23 cellular contexts compared by ENCODE assay signal in genomic region chr3:195825191-195825588, GRCh38. TPM values are rescaled to one million over a fixed set of nuclear protein-coding genes. Genes with fewer than 3 reads are reported as not detected.
DNase-seq lines count a peak whose midpoint lies in the region; ATAC-seq, FAIRE-seq and TF ChIP-seq lines count a peak whose summit lies in the region.
"Had no signal": no experiment of that assay in that cellular context is flagged by ENCODE, and none has a peak within 500 bp of the region (broad histone marks: within the 10 kb centered on the region; RNA-seq: fewer than 3 reads in every experiment).

No MANE protein-coding gene starts in this region.

- POLR2A ChIA-PET in K562 (lab: Yijun Ruan, JAX), result interaction anchor here (0.9 kb wide), 1 partner anchor 15 kb away, joined by 3 read pairs; no protein-coding TSS in a partner anchor

- no peaks in the 10 kb centered on the region for H3K36me3 Mint-ChIP-seq in neural progenitor cell
- H3K36me3 Mint-ChIP-seq: CD4-positive, CD25-positive, alpha-beta regulatory T cell had no signal

- no peaks in the 10 kb centered on the region for H3K9me3 Mint-ChIP-seq in neural progenitor cell

- TF ChIP-seq RAD21 in K562 (CRISPR knock-in tag; conservative IDR thresholded peaks at IDR 0.05 in 1 of 2, IDR thresholded peaks at IDR 0.05 in 1 of 2), result no peak

- FAIRE-seq in K562 (lab: Jason Lieb, UNC), result no peak
- FAIRE-seq: D721Med, G401.6, GM12892, GM18507, H54, HepG2 had no signal

- H3F3A ChIP-seq in neural progenitor cell (ENCODE audit: low read depth), result no peaks in the 10 kb centered on the region

- H3K4me3 Mint-ChIP-seq in neural progenitor cell, result no peak overlapping the region
- H3K4me3 Mint-ChIP-seq: CD4-positive, CD25-positive, alpha-beta regulatory T cell; IgD-negative memory B cell had no signal

- CTCF ChIA-PET in K562 (lab: Yijun Ruan, JAX; ENCODE audit: low intra/inter-chr PET ratio), result no interaction called here

- TF ChIP-seq EP300 in K562 (IDR thresholded peaks at IDR 0.05; ENCODE audit: low read length), result no peak

- intact Hi-C loops in K562 (cut with micrococcal nuclease) (no loop called here), posterior vena cava (cut with DNase I) (no loop called here)

- in situ Hi-C loops in K562 (cut with MboI), result no loop called here

- H3K27me3 Mint-ChIP-seq in neural progenitor cell (ENCODE audit: insufficient read depth, low read depth), result peaks cover 2% of the 10 kb centered on the region
- H3K27me3 Mint-ChIP-seq: CD4-positive, CD25-positive, alpha-beta regulatory T cell had no signal

- peak overlapping the region in 4 of 11 experiments; percentile 8 to 54 (median 34); a peak in 5 of 22 replicates for H3K27ac ChIP-seq in BLaER1 treated with 17β-estradiol and CSF1 and Interleukin-3, amounts not matched to agents 10 nM and 100 nM
- H3K27ac ChIP-seq in K562 (ENCODE audit: extremely low read depth, low read depth, low read length) (no peak overlapping the region), osteoblast (ENCODE audit: low read depth, low read length) (no peak overlapping the region), neural progenitor cell (no peak overlapping the region)

- WGBS in K562 (ENCODE audit: insufficient coverage, low coverage, missing lambda C conversion rate), result 47% methylated on average over 14 of the region's 15 CpGs

- no peak for TF ChIP-seq CTCF in K562 (IDR thresholded peaks at IDR 0.05 in 2 of 3, conservative IDR thresholded peaks at IDR 0.05 in 1 of 3; ENCODE audit: insufficient read depth in 2 of 3, low read depth in 1 of 3, low read length in 3 of 3)
- TF ChIP-seq CTCF in osteoblast (IDR thresholded peaks at IDR 0.05; ENCODE audit: extremely low read depth, low read depth, low read length), result no peak
- no peak for TF ChIP-seq CTCF in neural progenitor cell (IDR thresholded peaks at IDR 0.05)

- H3K9me1 ChIP-seq in K562 (ENCODE audit: control insufficient read depth, insufficient read depth, low read length), result peaks cover 2% of the 10 kb centered on the region

- H3K36me3 ChIP-seq in BLaER1 treated with 17β-estradiol and CSF1 and Interleukin-3, amounts not matched to agents 10 nM and 100 nM, result no peaks in the 10 kb centered on the region
- H3K36me3 ChIP-seq in K562 (ENCODE audit: control insufficient read depth, insufficient read depth, low read length), result no peaks in the 10 kb centered on the region
- H3K36me3 ChIP-seq in osteoblast (ENCODE audit: insufficient read depth, low read length), result no peaks in the 10 kb centered on the region
- no peaks in the 10 kb centered on the region for H3K36me3 ChIP-seq in neural progenitor cell

- peaks cover 4% of the 10 kb centered on the region for H3K4me1 Mint-ChIP-seq in neural progenitor cell
- H3K4me1 Mint-ChIP-seq: CD4-positive, CD25-positive, alpha-beta regulatory T cell had no signal

- H3K4me1 ChIP-seq in BLaER1 treated with 17β-estradiol and CSF1 and Interleukin-3, amounts not matched to agents 10 nM and 100 nM, result peaks cover 9 to 37% (median 20%) of the 10 kb centered on the region in 10 experiments; a peak in 18 of 20 replicates
- H3K4me1 ChIP-seq in K562 (replicated peaks in 1 of 2; ENCODE audit: control insufficient read depth in 2 of 2, insufficient read depth in 2 of 2, low read length in 2 of 2) (peaks cover 0 to 39% of the 10 kb centered on the region in 2 experiments; a peak in 2 of 5 replicates), osteoblast (ENCODE audit: insufficient read depth, low read length) (no peaks in the 10 kb centered on the region), neural progenitor cell (no peaks in the 10 kb centered on the region)

- no peak for ATAC-seq in K562
- ATAC-seq in left lobe of liver, result peak; percentile 45
- ATAC-seq: HCT116, HepG2 had no signal

- no peak overlapping the region for H3K4me3 ChIP-seq in BLaER1 treated with 17β-estradiol and CSF1 and Interleukin-3, amounts not matched to agents 10 nM and 100 nM
- H3K4me3 ChIP-seq in K562, result no peak overlapping the region
- no peak overlapping the region for H3K4me3 ChIP-seq in osteoblast (ENCODE audit: insufficient read depth, low read length)
- no peak overlapping the region for H3K4me3 ChIP-seq in neural progenitor cell

- peak overlapping the region in 3 of 11 experiments; percentile 2 to 19 (median 16); a peak in 3 of 22 replicates for H3K9ac ChIP-seq in BLaER1 treated with 17β-estradiol and CSF1 and Interleukin-3, amounts not matched to agents 10 nM and 100 nM
- H3K9ac ChIP-seq in K562 (ENCODE audit: insufficient read depth in 1 of 2, low read depth in 2 of 2, low read length in 2 of 2), result peak overlapping the region in 1 of 2 experiments; percentile 4; a peak in 1 of 4 replicates
- H3K9ac ChIP-seq in neural progenitor cell, result no peak overlapping the region

- peak overlapping the region; percentile 41 to 86 (median 64); a peak in 21 of 22 replicates for H3K4me2 ChIP-seq in BLaER1 treated with 17β-estradiol and CSF1 and Interleukin-3, amounts not matched to agents 10 nM and 100 nM
- H3K4me2 ChIP-seq in K562 (ENCODE audit: insufficient read depth, low read length), result no peak overlapping the region
- H3K4me2 ChIP-seq in osteoblast (ENCODE audit: insufficient read depth, low read length), result no peak overlapping the region
- no peak overlapping the region for H3K4me2 ChIP-seq in neural progenitor cell

- no peaks in the 10 kb centered on the region for H3K79me2 ChIP-seq in K562 (ENCODE audit: control insufficient read depth, insufficient read depth, low read length)
- H3K79me2 ChIP-seq in osteoblast (ENCODE audit: insufficient read depth, low read length), result no peaks in the 10 kb centered on the region
- no peaks in the 10 kb centered on the region for H3K79me2 ChIP-seq in neural progenitor cell (ENCODE audit: low read depth)

- H3K27ac Mint-ChIP-seq in neural progenitor cell, result no peak overlapping the region
- H3K27ac Mint-ChIP-seq: CD4-positive, CD25-positive, alpha-beta regulatory T cell; IgD-negative memory B cell had no signal

- H3K9me3 ChIP-seq in BLaER1 treated with 17β-estradiol and CSF1 and Interleukin-3, amounts not matched to agents 10 nM and 100 nM (replicated peaks in 1 of 11), result peaks cover 0 to 5% (median 0%) of the 10 kb centered on the region in 11 experiments; a peak in 5 of 22 replicates
- H3K9me3 ChIP-seq in K562 (replicated peaks; ENCODE audit: control insufficient read depth, insufficient read depth, low read depth, low read length) (no peaks in the 10 kb centered on the region), osteoblast (ENCODE audit: low read depth, low read length) (no peaks in the 10 kb centered on the region), neural progenitor cell (ENCODE audit: low read depth) (no peaks in the 10 kb centered on the region)
- H3K9me3 ChIP-seq: Caco-2 had no signal

- H4K20me1 ChIP-seq in BLaER1 treated with 17β-estradiol and CSF1 and Interleukin-3, amounts not matched to agents 10 nM and 100 nM, result no peaks in the 10 kb centered on the region; a peak in 1 of 22 replicates
- no peaks in the 10 kb centered on the region for H4K20me1 ChIP-seq in K562 (replicated peaks; ENCODE audit: control insufficient read depth, insufficient read depth, low read length)
- H4K20me1 ChIP-seq in osteoblast (ENCODE audit: insufficient read depth, low read length), result no peaks in the 10 kb centered on the region
- no peaks in the 10 kb centered on the region for H4K20me1 ChIP-seq in neural progenitor cell (ENCODE audit: low read depth)

- no peak overlapping the region for H2AFZ ChIP-seq in K562 (ENCODE audit: low read depth, low read length)
- no peak overlapping the region for H2AFZ ChIP-seq in osteoblast (ENCODE audit: low read length)
- H2AFZ ChIP-seq in neural progenitor cell (replicated peaks), result no peak overlapping the region

- DNase-seq in K562 (ENCODE audit: extremely low read depth in 1 of 4, low spot score in 3 of 4) (no peak), left lobe of liver (ENCODE audit: low spot score) (no peak), osteoblast (ENCODE audit: insufficient read length, low spot score, missing footprints) (peak; percentile 38), posterior vena cava (ENCODE audit: low spot score) (no peak), neural progenitor cell (ENCODE audit: low spot score) (no peak), medulla oblongata (ENCODE audit: extremely low spot score) (no peak), NCI-H446 treated with DMSO at 0.1 percent for 48 hours (lab: John Stamatoyannopoulos, UW) (no peak)
- DNase-seq: 8988T; C1 segment of cervical spinal cord; Caco-2; CD4-positive, CD25-positive, alpha-beta regulatory T cell; KG1 had no signal

- H3K27me3 ChIP-seq in BLaER1 treated with 17β-estradiol and CSF1 and Interleukin-3, amounts not matched to agents 10 nM and 100 nM, result peaks cover 0 to 12% (median 0%) of the 10 kb centered on the region in 11 experiments; a peak in 6 of 22 replicates
- H3K27me3 ChIP-seq in K562 (ENCODE audit: control insufficient read depth in 2 of 2, insufficient read depth in 2 of 2, low read length in 2 of 2) (peaks cover 6 to 28% of the 10 kb centered on the region in 2 experiments), osteoblast (ENCODE audit: insufficient read depth, low read length) (peaks cover 13% of the 10 kb centered on the region), neural progenitor cell (no peaks in the 10 kb centered on the region)

- no peak for TF ChIP-seq POLR2A in K562 (conservative IDR thresholded peaks at IDR 0.05)

- BruUV-seq in K562 (replicated peaks; lab: Mats Ljungman, UMichigan), result no TSS peak

TF ChIP-seq in K562, 482 proteins besides CTCF, POLR2A, EP300 and RAD21:
- peak; percentile 33; the same call in 1 of the 2 replicates for TF ChIP-seq NFIC (IDR thresholded peaks at IDR 0.05)
- TF ChIP-seq ZNF589 (CRISPR knock-in tag; IDR thresholded peaks at IDR 0.05; ENCODE audit: low read depth), result no peak

RNA-seq across cellular contexts. Expression of gene MUC4, which starts 13.5 kb away (rescaled TPM):
- total RNA-seq in K562 (2011; cell fraction: chromatin; rRNA removed; ENCODE audit: low replicate concordance), result 7.6 and 11.7 TPM in 2 replicates
- total RNA-seq in K562 (2011; cell fraction: nucleolus; rRNA removed), result 3.4 and 4.2 TPM in 2 replicates
- 6.2 and 17.9 TPM in 2 replicates for total RNA-seq in K562 (2011; cell fraction: nucleoplasm; rRNA removed)
- total RNA-seq in K562 (2014; rRNA removed), result 0.12 TPM in 1 of 2 replicates, not detected in the other
- total RNA-seq in K562 (2014; rRNA removed; fragmentation: Illumina TruSeq; extraction: Trizol), result under 0.01 and 0.03 TPM in 2 replicates
- total RNA-seq in K562 (2015; rRNA removed; fragmentation: Illumina TruSeq; extraction: Trizol), result under 0.01 TPM in 1 of 2 replicates, not detected in the other
- total RNA-seq in K562 (2021), result 0.11 and 0.31 TPM in 2 replicates
- polyA plus RNA-seq in K562 (2011; rRNA removed), result 0.11 and 0.21 TPM in 2 replicates
- polyA plus RNA-seq in K562 (2011; cell fraction: cytosol; rRNA removed), result 0.16 and 0.61 TPM in 2 replicates
- 1.00 and 2.9 TPM in 2 replicates for polyA plus RNA-seq in K562 (2011; cell fraction: nucleus; rRNA removed)
- polyA plus RNA-seq in K562 (2012), result 0.22 and 2.0 TPM in 2 replicates
- 0.10 and 0.11 TPM in 2 replicates for polyA plus RNA-seq in K562 (2014; fragmentation: Illumina TruSeq; extraction: Trizol)
- polyA plus RNA-seq in K562 (2014; fragmentation: Nextera tagmentation; extraction: Ambion mirVana), result not detected
- polyA plus RNA-seq in K562 (2014; rRNA removed), result 0.07 TPM in 2 replicates
- 0.33 and 1.0 TPM in 2 replicates for polyA minus RNA-seq in K562 (2011; rRNA and poly(A)+ RNA removed)
- polyA minus RNA-seq in K562 (2011; cell fraction: cytosol; rRNA and poly(A)+ RNA removed), result 0.18 and 1.4 TPM in 2 replicates
- 0.44 and 1.8 TPM in 2 replicates for polyA minus RNA-seq in K562 (2011; cell fraction: nucleus; rRNA and poly(A)+ RNA removed)
- 0.08 TPM for total RNA-seq in left lobe of liver
- total RNA-seq in osteoblast, result not detected in 2 replicates
- total RNA-seq in posterior vena cava, result not detected
- 0.53 TPM in 1 of 2 replicates, not detected in the other for total RNA-seq in neural progenitor cell (ENCODE audit: low replicate concordance)
- total RNA-seq: A673; CD4-positive, CD25-positive, alpha-beta regulatory T cell; HepG2 had no signal
- polyA plus RNA-seq: AG04450; CD4-positive, CD25-positive, alpha-beta regulatory T cell; HepG2 had no signal

Comparison
In these comparisons a context has a peak if more than half of its experiments do, and no peak if none do; other contexts are left out.
1. H3K4me2 ChIP-seq: peak in BLaER1 treated with 17β-estradiol and CSF1 and Interleukin-3, amounts not matched to agents 10 nM and 100 nM (11 of 11); none in K562 (single experiment), osteoblast (single experiment) and neural progenitor cell (single experiment).